In the genomic region with DNA sequence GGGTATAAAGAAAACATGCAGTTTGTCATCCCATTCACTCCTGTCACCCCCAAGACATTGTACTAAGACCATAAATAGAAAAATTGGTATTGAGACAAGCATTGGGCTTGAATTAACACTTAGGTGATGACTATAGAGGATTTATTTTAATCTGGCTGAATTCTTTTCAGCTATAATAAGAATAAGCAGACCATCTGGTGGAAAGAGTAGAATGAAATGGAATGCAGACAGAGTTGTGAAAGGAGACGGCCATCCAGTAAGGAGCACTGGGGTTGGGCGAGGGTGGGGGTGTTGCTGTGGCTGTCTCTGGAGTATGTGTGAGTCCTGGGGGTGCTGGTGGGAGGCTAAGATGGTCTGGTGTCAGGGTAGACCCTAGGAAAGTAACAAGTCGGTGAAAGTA, we compare ENCODE assay signal across 19 cellular contexts.
DNase-seq lines count a peak whose midpoint lies in the region; ATAC-seq, FAIRE-seq and TF ChIP-seq lines count a peak whose summit lies in the region.
"Had no signal": no experiment of that assay in that cellular context is flagged by ENCODE, and none has a peak within 500 bp of the region (broad histone marks: within the 10 kb centered on the region; RNA-seq: fewer than 3 reads in every experiment).

No MANE protein-coding gene starts in this region.

- H3K79me2 ChIP-seq in astrocyte (ENCODE audit: insufficient read depth, low read length): no peaks in the 10 kb centered on the region
- H3K79me2 ChIP-seq in GM23338 (replicated peaks; ENCODE audit: insufficient read depth): no peaks in the 10 kb centered on the region

- no peaks in the 10 kb centered on the region for H3F3A ChIP-seq in GM23338 (replicated peaks; ENCODE audit: low read depth)

- peaks cover 7% of the 10 kb centered on the region for H3K4me1 ChIP-seq in IMR-90 (ENCODE audit: control insufficient read depth, insufficient read depth, low read length)
- peaks cover 27% of the 10 kb centered on the region for H3K4me1 ChIP-seq in astrocyte (ENCODE audit: insufficient read depth, low read length)
- H3K4me1 ChIP-seq in Caco-2: peaks cover 8% of the 10 kb centered on the region; the same call in 1 of the 2 replicates
- H3K4me1 ChIP-seq in GM23338 (ENCODE audit: insufficient read depth): no peaks in the 10 kb centered on the region

- POLR2A ChIA-PET in IMR-90 (lab: Charles Lee; ENCODE audit: unreplicated experiment) (interaction anchor here (0.5 kb wide), 1 partner anchor 125 kb away, joined by 4 read pairs; the partner anchor contains the start of gene IVNS1ABP), Caco-2 (lab: Charles Lee) (no interaction called here)

- H3K4me3 Mint-ChIP-seq in astrocyte (ENCODE audit: unreplicated experiment) (no peak overlapping the region), Caco-2 (ENCODE audit: unreplicated experiment) (no peak overlapping the region), GM23338 (no peak overlapping the region)
- H3K4me3 Mint-ChIP-seq: activated CD4-positive, alpha-beta T cell treated with anti-CD3 and anti-CD28 coated beads, Interleukin-2, amount 10 ng/mL, durations not matched to agents 7 days and 5 days; activated naive CD4-positive, alpha-beta T cell treated with anti-CD3 and anti-CD28 coated beads, Interleukin-2, amount 50 U/mL, for 24 hours; naive thymus-derived CD4-positive, alpha-beta T cell had no signal

- no peak overlapping the region for H4K91ac ChIP-seq in IMR-90 (ENCODE audit: insufficient read depth, low read depth, low read length)

- H3K27me3 Mint-ChIP-seq in astrocyte (ENCODE audit: low read depth, unreplicated experiment): no peaks in the 10 kb centered on the region
- no peaks in the 10 kb centered on the region for H3K27me3 Mint-ChIP-seq in Caco-2 (ENCODE audit: insufficient read depth, unreplicated experiment)
- H3K27me3 Mint-ChIP-seq in GM23338 (ENCODE audit: insufficient read depth, low read depth, poor library complexity): no peaks in the 10 kb centered on the region
- H3K27me3 Mint-ChIP-seq: activated CD4-positive, alpha-beta T cell treated with anti-CD3 and anti-CD28 coated beads, Interleukin-2, amount 10 ng/mL, durations not matched to agents 7 days and 5 days; activated naive CD4-positive, alpha-beta T cell treated with anti-CD3 and anti-CD28 coated beads, Interleukin-2, amount 50 U/mL, for 24 hours; naive thymus-derived CD4-positive, alpha-beta T cell; progenitor cell of endocrine pancreas had no signal

- CTCF ChIA-PET in IMR-90 (lab: Yijun Ruan, JAX) (no interaction called here), Caco-2 (lab: Charles Lee) (no interaction called here)

- no peaks in the 10 kb centered on the region for H3K36me3 Mint-ChIP-seq in astrocyte (ENCODE audit: low read depth, unreplicated experiment)
- H3K36me3 Mint-ChIP-seq in Caco-2 (ENCODE audit: insufficient read depth, unreplicated experiment): no peaks in the 10 kb centered on the region
- no peaks in the 10 kb centered on the region for H3K36me3 Mint-ChIP-seq in GM23338 (ENCODE audit: low read depth)
- H3K36me3 Mint-ChIP-seq: activated naive CD4-positive, alpha-beta T cell treated with anti-CD3 and anti-CD28 coated beads, Interleukin-2, amount 50 U/mL, for 24 hours had no signal

- H3K56ac ChIP-seq in IMR-90 (ENCODE audit: extremely low read depth, insufficient read depth, low read length): no peak overlapping the region

- dilution Hi-C loops in IMR-90 (cut with HindIII; ENCODE audit: low sequenced_read_pairs, unreplicated experiment): no loop called here

- H2BK120ac ChIP-seq in IMR-90 (ENCODE audit: low read depth, low read length): 0 out of 2 replicates have a peak overlapping the region, but pooled peaks have one; percentile 5

- intact Hi-C loops in IMR-90 (cut with micrococcal nuclease): no loop called here
- intact Hi-C loops in Caco-2 (cut with micrococcal nuclease; ENCODE audit: unreplicated experiment): no loop called here

- peak overlapping the region; percentile 34; the same call in 1 of the 2 replicates for H3K18ac ChIP-seq in IMR-90 (ENCODE audit: low read depth, low read length)

- H3K9me3 Mint-ChIP-seq in astrocyte (ENCODE audit: unreplicated experiment): no peaks in the 10 kb centered on the region
- no peaks in the 10 kb centered on the region for H3K9me3 Mint-ChIP-seq in Caco-2 (ENCODE audit: unreplicated experiment)
- no peaks in the 10 kb centered on the region for H3K9me3 Mint-ChIP-seq in GM23338
- H3K9me3 Mint-ChIP-seq: activated naive CD4-positive, alpha-beta T cell treated with anti-CD3 and anti-CD28 coated beads, Interleukin-2, amount 50 U/mL, for 24 hours had no signal

- H3K36me3 ChIP-seq in IMR-90 (ENCODE audit: control insufficient read depth, insufficient read depth, low read length): no peaks in the 10 kb centered on the region
- H3K36me3 ChIP-seq in astrocyte (ENCODE audit: insufficient read depth, low read length): no peaks in the 10 kb centered on the region
- H3K36me3 ChIP-seq in Caco-2 (ENCODE audit: control insufficient read depth, insufficient read depth, low read length): no peaks in the 10 kb centered on the region
- H3K36me3 ChIP-seq in GM23338 (ENCODE audit: insufficient read depth): no peaks in the 10 kb centered on the region

- no peak overlapping the region for H2AFZ ChIP-seq in IMR-90 (replicated peaks; ENCODE audit: low read length, poor library complexity)
- H2AFZ ChIP-seq in astrocyte (ENCODE audit: low read depth, low read length): no peak overlapping the region
- no peak overlapping the region for H2AFZ ChIP-seq in GM23338

- H4K5ac ChIP-seq in IMR-90 (ENCODE audit: low read depth, low read length): no peak overlapping the region

- TF ChIP-seq POLR2A in IMR-90 (IDR thresholded peaks at IDR 0.05; ENCODE audit: low read depth, low read length): no peak

- FAIRE-seq in D721Med (lab: Jason Lieb, UNC): peak; percentile 46
- FAIRE-seq in astrocyte (lab: Jason Lieb, UNC): no peak
- FAIRE-seq: HepG2, TTC549 had no signal

- no peak overlapping the region for H2BK20ac ChIP-seq in IMR-90 (ENCODE audit: low read depth, low read length)

- WGBS in IMR-90 (ENCODE audit: extremely low coverage in 2 of 2, insufficient read length in 1 of 2), 2 experiments: 68% methylated on average over 2 of the region's 3 CpGs; no CpG with 5 or more reads in 1 of the 2 experiments

- BruUV-seq in IMR-90 (replicated peaks; lab: Mats Ljungman, UMichigan) (no TSS peak), Caco-2 (replicated peaks; lab: Mats Ljungman, UMichigan) (no TSS peak)

- H3K27ac ChIP-seq in IMR-90 (ENCODE audit: insufficient read depth, low read length): no peak overlapping the region
- H3K27ac ChIP-seq in astrocyte (ENCODE audit: low read depth, low read length): no peak overlapping the region
- no peak overlapping the region for H3K27ac ChIP-seq in GM23338 (ENCODE audit: low read depth)

- H4K20me1 ChIP-seq in IMR-90 (ENCODE audit: insufficient read depth, low read length) (no peaks in the 10 kb centered on the region), astrocyte (ENCODE audit: insufficient read depth, low read length) (no peaks in the 10 kb centered on the region), GM23338 (replicated peaks; ENCODE audit: insufficient read depth) (no peaks in the 10 kb centered on the region)

- H3K4me2 ChIP-seq in IMR-90 (ENCODE audit: low read depth, low read length) (no peak overlapping the region; the same call in 1 of the 2 replicates), astrocyte (ENCODE audit: low read length) (peak overlapping the region; percentile 34), GM23338 (no peak overlapping the region)

- no peaks in the 10 kb centered on the region for H3K79me1 ChIP-seq in IMR-90 (ENCODE audit: low read depth in 1 of 2, low read length in 2 of 2)

- no peak overlapping the region for H2BK15ac ChIP-seq in IMR-90 (ENCODE audit: low read depth, low read length)

- no peak for TF ChIP-seq RAD21 in IMR-90 (IDR thresholded peaks at IDR 0.05; ENCODE audit: low read length)

- H3K4me3 ChIP-seq in IMR-90 (ENCODE audit: insufficient read depth, low read depth, low read length): no peak overlapping the region
- no peak overlapping the region for H3K4me3 ChIP-seq in astrocyte (ENCODE audit: insufficient read depth, low read depth, low read length)
- H3K4me3 ChIP-seq in Caco-2 (ENCODE audit: low read depth, low read length): no peak overlapping the region
- no peak overlapping the region for H3K4me3 ChIP-seq in GM23338
- H3K4me3 ChIP-seq: lung had no signal

- DNase-seq in D721Med (ENCODE audit: insufficient read length, low spot score) (peak; percentile 26), IMR-90 (peak; percentile 29), astrocyte (ENCODE audit: low read depth) (peak; percentile 64), iris pigment epithelial cell (ENCODE audit: low read depth) (peak; percentile 69), NCI-H2227 (lab: John Stamatoyannopoulos, UW; ENCODE audit: unreplicated experiment) (no peak), Caco-2 (no peak), GM23338 (ENCODE audit: low spot score) (no peak)
- no peak for DNase-seq in stimulated activated CD4-positive, alpha-beta T cell treated with anti-CD3 and anti-CD28 coated beads, Interleukin-4, amount 100 ng/mL, for 24 hours
- DNase-seq: activated CD4-positive, alpha-beta T cell treated with anti-CD3 and anti-CD28 coated beads, Interleukin-2, amount 10 ng/mL, durations not matched to agents 7 days and 5 days; GOT3; head of caudate nucleus; naive thymus-derived CD4-positive, alpha-beta T cell; NCI-H146; NCI-H2227 treated with DMSO at 0.1 percent for 48 hours had no signal

- peaks cover 18% of the 10 kb centered on the region for H3K9me2 ChIP-seq in GM23338 (ENCODE audit: insufficient read depth)

- H3K4me1 Mint-ChIP-seq in astrocyte (ENCODE audit: low read depth, unreplicated experiment): peaks cover 19% of the 10 kb centered on the region
- no peaks in the 10 kb centered on the region for H3K4me1 Mint-ChIP-seq in Caco-2 (ENCODE audit: low read depth, unreplicated experiment)
- no peaks in the 10 kb centered on the region for H3K4me1 Mint-ChIP-seq in GM23338

- in situ Hi-C loops in IMR-90 (cut with MboI; ENCODE audit: low sequenced_read_pairs): no loop called here

- no peak overlapping the region for H3K4ac ChIP-seq in IMR-90 (ENCODE audit: low read depth, low read length)

- no peak for TF ChIP-seq CTCF in D721Med (IDR thresholded peaks at IDR 0.05; ENCODE audit: insufficient read depth, missing control alignments)
- no peak for TF ChIP-seq CTCF in IMR-90 (conservative IDR thresholded peaks at IDR 0.05; ENCODE audit: low read depth, low read length)
- no peak for TF ChIP-seq CTCF in astrocyte (IDR thresholded peaks at IDR 0.05; ENCODE audit: insufficient read depth, low read depth, low read length)
- TF ChIP-seq CTCF in Caco-2 (IDR thresholded peaks at IDR 0.05; ENCODE audit: insufficient read depth in 1 of 2, low read depth in 1 of 2, low read length in 1 of 2, severe bottlenecking in 1 of 2, unreplicated experiment in 1 of 2): no peak
- no peak for TF ChIP-seq CTCF in GM23338 (conservative IDR thresholded peaks at IDR 0.05; ENCODE audit: low read depth in 2 of 2)

- no peaks in the 10 kb centered on the region for H3K27me3 ChIP-seq in IMR-90 (ENCODE audit: control insufficient read depth, insufficient read depth, low read length)
- no peaks in the 10 kb centered on the region for H3K27me3 ChIP-seq in astrocyte (ENCODE audit: insufficient read depth, low read length)
- H3K27me3 ChIP-seq in Caco-2 (replicated peaks; ENCODE audit: control insufficient read depth, insufficient read depth, low read length): no peaks in the 10 kb centered on the region
- H3K27me3 ChIP-seq in GM23338 (ENCODE audit: insufficient read depth): no peaks in the 10 kb centered on the region

- no peaks in the 10 kb centered on the region for H3K9me3 ChIP-seq in IMR-90 (ENCODE audit: control insufficient read depth, insufficient read depth, low read length)
- no peaks in the 10 kb centered on the region for H3K9me3 ChIP-seq in astrocyte (ENCODE audit: insufficient read depth, low read depth, low read length)
- no peaks in the 10 kb centered on the region for H3K9me3 ChIP-seq in Caco-2

- H3K27ac Mint-ChIP-seq in astrocyte (ENCODE audit: unreplicated experiment) (peak overlapping the region; percentile 82), Caco-2 (ENCODE audit: unreplicated experiment) (no peak overlapping the region), GM23338 (no peak overlapping the region)
- H3K27ac Mint-ChIP-seq: activated CD4-positive, alpha-beta T cell treated with anti-CD3 and anti-CD28 coated beads, Interleukin-2, amount 10 ng/mL, durations not matched to agents 7 days and 5 days; activated naive CD4-positive, alpha-beta T cell treated with anti-CD3 and anti-CD28 coated beads, Interleukin-2, amount 50 U/mL, for 24 hours; progenitor cell of endocrine pancreas had no signal

- no peak overlapping the region for H2AK5ac ChIP-seq in IMR-90 (ENCODE audit: low read depth, low read length)

- no peak overlapping the region for H3K23ac ChIP-seq in IMR-90 (ENCODE audit: low read depth, low read length)

- H2AK9ac ChIP-seq in IMR-90 (replicated peaks; ENCODE audit: low read depth, low read length, poor library complexity): no peak overlapping the region

- no peak overlapping the region; the same call in 1 of the 2 replicates for H3K14ac ChIP-seq in IMR-90 (replicated peaks; ENCODE audit: low read depth, low read length)

- H3K9ac ChIP-seq in IMR-90 (ENCODE audit: low read depth, low read length) (no peak overlapping the region), astrocyte (ENCODE audit: low read length) (no peak overlapping the region)

- H3K9me1 ChIP-seq in IMR-90 (ENCODE audit: insufficient read depth, low read length): no peaks in the 10 kb centered on the region

- ATAC-seq in IMR-90 (ENCODE audit: low read depth) (peak; percentile 54), GM23338 (no peak)
- ATAC-seq: HepG2; naive thymus-derived CD4-positive, alpha-beta T cell had no signal

- H4K8ac ChIP-seq in IMR-90 (ENCODE audit: low read depth in 2 of 2, low read length in 2 of 2): no peak overlapping the region

- no peak overlapping the region for H2BK5ac ChIP-seq in IMR-90 (ENCODE audit: low read depth, low read length, poor library complexity, severe bottlenecking)

Comparison
In these comparisons a context has a peak if more than half of its experiments do, and no peak if none do; other contexts are left out.
1. DNase-seq: peak in D721Med (single experiment), IMR-90 (single experiment), astrocyte (single experiment) and iris pigment epithelial cell (single experiment); none in NCI-H2227 (single experiment), Caco-2 (0 of 2), stimulated activated CD4-positive, alpha-beta T cell treated with anti-CD3 and anti-CD28 coated beads, Interleukin-4, amount 100 ng/mL, for 24 hours (single experiment) and GM23338 (single experiment).